ENCODE assay signal across 26 cellular contexts in genomic region chr3:74592359-74592758, GRCh38. TPM values are rescaled to one million over a fixed set of nuclear protein-coding genes. Genes with fewer than 3 reads are reported as not detected.
DNase-seq lines count a peak whose midpoint lies in the region; ATAC-seq and TF ChIP-seq lines count a peak whose summit lies in the region.
"Had no signal": no experiment of that assay in that cellular context is flagged by ENCODE, and none has a peak within 500 bp of the region (broad histone marks: within the 10 kb centered on the region; RNA-seq: fewer than 3 reads in every experiment).

No MANE protein-coding gene starts in this region.

- no peak for ATAC-seq in thoracic aorta (ENCODE audit: insufficient number of reproducible peaks, low FRiP score, low read depth)
- no peak for ATAC-seq in HG02884 (IDR thresholded peaks at IDR 0.05; ENCODE audit: unreplicated experiment)
- ATAC-seq: activated T-helper 17 cell treated with anti-CD3 and anti-CD28 coated beads, Interleukin-2, amount 50 U/mL, for 72 hours; effector memory CD8-positive, alpha-beta T cell; esophagus mucosa; naive thymus-derived CD8-positive, alpha-beta T cell had no signal

- no peaks in the 10 kb centered on the region for H3K4me1 Mint-ChIP-seq in mesothelial cell of epicardium
- H3K4me1 Mint-ChIP-seq: activated naive CD8-positive, alpha-beta T cell treated with anti-CD3 and anti-CD28 coated beads for 36 hours; activated T-helper 17 cell treated with anti-CD3 and anti-CD28 coated beads, Interleukin-2, amount 50 U/mL, for 72 hours; B cell; brain; naive thymus-derived CD8-positive, alpha-beta T cell had no signal

- H3K9me3 ChIP-seq in thoracic aorta = no peaks in the 10 kb centered on the region
- H3K9me3 ChIP-seq: SJCRH30, transverse colon had no signal

- H3K4me3 ChIP-seq in thoracic aorta = no peak overlapping the region
- H3K4me3 ChIP-seq: SJCRH30, spleen, transverse colon had no signal

- no peak for TF ChIP-seq CTCF in thoracic aorta (IDR thresholded peaks at IDR 0.05)
- no peak for TF ChIP-seq CTCF in mesothelial cell of epicardium (IDR thresholded peaks at IDR 0.05; ENCODE audit: unreplicated experiment)

- peaks cover 8% of the 10 kb centered on the region for H3K9me3 Mint-ChIP-seq in mesothelial cell of epicardium

- H3K36me3 ChIP-seq in thoracic aorta = no peaks in the 10 kb centered on the region
- H3K36me3 ChIP-seq: SJCRH30, spleen, transverse colon had no signal

- no peaks in the 10 kb centered on the region for H3K27me3 ChIP-seq in thoracic aorta (replicated peaks; ENCODE audit: insufficient read depth)
- H3K27me3 ChIP-seq: SJCRH30, spleen, transverse colon had no signal

- peaks cover 0 to 10% of the 10 kb centered on the region in 2 donors for H3K4me1 ChIP-seq in thoracic aorta (ENCODE audit: control insufficient read depth in 1 of 2, low read depth in 2 of 2)
- H3K4me1 ChIP-seq: SJCRH30, spleen, transverse colon had no signal

- no peaks in the 10 kb centered on the region for H3K36me3 Mint-ChIP-seq in mesothelial cell of epicardium
- H3K36me3 Mint-ChIP-seq: activated naive CD8-positive, alpha-beta T cell treated with anti-CD3 and anti-CD28 coated beads for 36 hours; brain; naive thymus-derived CD8-positive, alpha-beta T cell had no signal

- no peak overlapping the region for H3K4me3 Mint-ChIP-seq in mesothelial cell of epicardium
- H3K4me3 Mint-ChIP-seq: activated naive CD8-positive, alpha-beta T cell treated with anti-CD3 and anti-CD28 coated beads for 36 hours; activated T-helper 17 cell treated with anti-CD3 and anti-CD28 coated beads, Interleukin-2, amount 50 U/mL, for 72 hours; B cell; brain; effector memory CD8-positive, alpha-beta T cell; naive thymus-derived CD8-positive, alpha-beta T cell had no signal

- no peaks in the 10 kb centered on the region for H3K27me3 Mint-ChIP-seq in mesothelial cell of epicardium (ENCODE audit: low read depth)
- H3K27me3 Mint-ChIP-seq: activated naive CD8-positive, alpha-beta T cell treated with anti-CD3 and anti-CD28 coated beads for 36 hours; activated T-helper 17 cell treated with anti-CD3 and anti-CD28 coated beads, Interleukin-2, amount 50 U/mL, for 72 hours; B cell; brain; effector memory CD8-positive, alpha-beta T cell; naive thymus-derived CD8-positive, alpha-beta T cell had no signal

- H3K27ac Mint-ChIP-seq in mesothelial cell of epicardium = no peak overlapping the region
- H3K27ac Mint-ChIP-seq: activated naive CD8-positive, alpha-beta T cell treated with anti-CD3 and anti-CD28 coated beads for 36 hours; activated T-helper 17 cell treated with anti-CD3 and anti-CD28 coated beads, Interleukin-2, amount 50 U/mL, for 72 hours; B cell; effector memory CD8-positive, alpha-beta T cell; naive thymus-derived CD8-positive, alpha-beta T cell had no signal

- peak overlapping the region; percentile 1 to 36 for H3K27ac ChIP-seq in thoracic aorta
- H3K27ac ChIP-seq: SJCRH30, spleen, transverse colon had no signal

- DNase-seq in NOMO-1 treated with DMSO at 0.1 percent for 48 hours (lab: John Stamatoyannopoulos, UW; ENCODE audit: unreplicated experiment) = peak; percentile 3
- no peak for DNase-seq in NOMO-1 treated with dmso at 0.1 percent for 144 hours (lab: John Stamatoyannopoulos, UW; ENCODE audit: unreplicated experiment)
- peak; percentile 83 for DNase-seq in OCI-M1 (lab: John Stamatoyannopoulos, UW)
- peak; percentile 17 for DNase-seq in fibroblast of gingiva (ENCODE audit: low read depth)
- DNase-seq in thoracic aorta (ENCODE audit: low spot score) = no peak
- no peak for DNase-seq in mesothelial cell of epicardium (ENCODE audit: low spot score in 2 of 2, unreplicated experiment in 2 of 2)
- no peak for DNase-seq in stimulated activated CD4-positive, alpha-beta T cell treated with anti-CD3 and anti-CD28 coated beads, Interleukin-1b, Interleukin-23, amount 100 ng/mL, for 48 hours
- DNase-seq: 8988T; activated CD8-positive, alpha-beta memory T cell treated with anti-CD3 and anti-CD28 coated beads, Interleukin-2, amount 50 U/mL, for 4 hours; activated naive CD8-positive, alpha-beta T cell treated with anti-CD3 and anti-CD28 coated beads for 36 hours; DND-41; effector memory CD8-positive, alpha-beta T cell; glutamatergic neuron; naive thymus-derived CD8-positive, alpha-beta T cell; NCI-H187; SJCRH30; spleen; stimulated activated CD4-positive, alpha-beta T cell treated with anti-CD3 and anti-CD28 coated beads, Interleukin-4, amount 100 ng/mL, for 24 hours; stimulated activated naive CD4-positive, alpha-beta T cell treated with Interleukin-2 at 50 U/mL for 16 hours; T-helper 2 cell; transverse colon had no signal

RNA-seq across cellular contexts. Expression of gene CNTN3, which starts 22.1 kb away (rescaled TPM):
- total RNA-seq in thoracic aorta = 1 to 10 TPM; 6.5 to 9.7 TPM
- 1.5 to 2.5 TPM (median 1.6 TPM) in 3 replicates for total RNA-seq in mesothelial cell of epicardium
- total RNA-seq: activated naive CD8-positive, alpha-beta T cell treated with anti-CD3 and anti-CD28 coated beads for 36 hours; activated T-helper 17 cell treated with anti-CD3 and anti-CD28 coated beads, Interleukin-2, amount 50 U/mL, for 72 hours; B cell; naive thymus-derived CD8-positive, alpha-beta T cell; SJCRH30 had no signal

Comparison
In these comparisons a context has a peak if more than half of its experiments do, and no peak if none do; other contexts are left out.
1. DNase-seq: peak in NOMO-1 treated with DMSO at 0.1 percent for 48 hours (single experiment), OCI-M1 (single experiment) and fibroblast of gingiva (single experiment); none in NOMO-1 treated with dmso at 0.1 percent for 144 hours (single experiment), thoracic aorta (single experiment), mesothelial cell of epicardium (0 of 2) and stimulated activated CD4-positive, alpha-beta T cell treated with anti-CD3 and anti-CD28 coated beads, Interleukin-1b, Interleukin-23, amount 100 ng/mL, for 48 hours (single experiment).